Comparison of ENCODE assay signal across 21 cellular contexts in the genomic region with DNA sequence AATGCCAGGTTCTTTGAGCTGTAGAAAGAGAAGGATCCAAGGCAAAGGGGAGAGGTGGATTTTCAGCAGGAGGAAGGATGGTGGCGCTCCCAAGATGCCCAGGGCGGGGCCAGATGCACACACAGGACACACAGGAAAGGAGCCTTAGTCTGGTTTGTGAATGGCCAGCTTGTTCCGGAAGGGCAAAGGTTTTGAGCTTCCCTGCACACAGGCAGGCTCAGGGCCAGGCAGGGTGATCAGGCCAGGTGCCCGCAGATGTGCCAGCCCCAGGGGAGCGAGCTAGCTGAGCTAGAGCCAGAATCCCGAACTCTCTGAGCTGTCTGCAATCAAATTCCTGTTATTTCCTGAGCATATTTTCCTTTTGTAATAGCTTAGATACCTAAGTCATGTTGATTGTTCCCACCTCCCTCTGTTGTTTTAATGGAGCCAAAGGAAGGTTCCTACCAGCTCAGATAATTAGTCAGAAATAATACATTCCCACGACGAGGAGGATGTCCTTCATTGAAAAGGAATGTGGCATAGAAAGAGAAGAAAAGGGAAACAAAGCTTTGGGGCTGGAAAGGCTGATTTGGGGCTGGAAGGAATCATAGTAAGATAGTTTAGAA. TPM values are rescaled to one million over a fixed set of nuclear protein-coding genes. Genes with fewer than 3 reads are reported as not detected.
DNase-seq lines count a peak whose midpoint lies in the region; ATAC-seq, FAIRE-seq and TF ChIP-seq lines count a peak whose summit lies in the region.
"Had no signal": no experiment of that assay in that cellular context is flagged by ENCODE, and none has a peak within 500 bp of the region (broad histone marks: within the 10 kb centered on the region; RNA-seq: fewer than 3 reads in every experiment).

No MANE protein-coding gene starts in this region.

- H3K27ac ChIP-seq in astrocyte (ENCODE audit: low read depth, low read length), result peak overlapping the region; percentile 10
- H3K27ac ChIP-seq: BLaER1 had no signal

- no peak overlapping the region for H3K27ac Mint-ChIP-seq in astrocyte (ENCODE audit: unreplicated experiment)

- peaks cover 2% of the 10 kb centered on the region for H3K4me1 Mint-ChIP-seq in astrocyte (ENCODE audit: low read depth, unreplicated experiment)

- no peak for TF ChIP-seq POLR2A in GM12891 (IDR thresholded peaks at IDR 0.05; ENCODE audit: low read depth, low read length)

- DNase-seq in EL (peak; percentile 8), astrocyte (ENCODE audit: low read depth) (peak; percentile 20), left colon (no peak), pulmonary artery endothelial cell (ENCODE audit: low read depth, low spot score) (peak; percentile 74), GM19240 (ENCODE audit: insufficient read length, low spot score) (no peak), mesenteric fat pad (ENCODE audit: low spot score) (no peak), GM12891 (ENCODE audit: insufficient read length, low spot score) (no peak)
- DNase-seq: Calu3; CD4-positive, alpha-beta memory T cell; NCI-H1417 treated with DMSO at 0.1 percent for 48 hours; NCI-H2029; NCI-H2171; NCI-H446 treated with DMSO at 0.1 percent for 48 hours; NCI-H69; NK-92 treated with Interleukin-12 subunit alpha and Interleukin-12 subunit beta, amount 100 ng/mL, for 24 hours had no signal

- no peak overlapping the region for H2AFZ ChIP-seq in astrocyte (ENCODE audit: low read depth, low read length)

- peaks cover under 1% of the 10 kb centered on the region for H3K27me3 ChIP-seq in astrocyte (ENCODE audit: insufficient read depth, low read length)
- H3K27me3 ChIP-seq: BLaER1 had no signal

- no peaks in the 10 kb centered on the region for H3K36me3 Mint-ChIP-seq in astrocyte (ENCODE audit: low read depth, unreplicated experiment)
- H3K36me3 Mint-ChIP-seq: CD4-positive, alpha-beta memory T cell had no signal

- no peaks in the 10 kb centered on the region for H3K9me3 ChIP-seq in astrocyte (ENCODE audit: insufficient read depth, low read depth, low read length)
- H3K9me3 ChIP-seq: BLaER1 had no signal

- peaks cover 2% of the 10 kb centered on the region for H3K9me3 Mint-ChIP-seq in astrocyte (ENCODE audit: unreplicated experiment)
- H3K9me3 Mint-ChIP-seq: CD4-positive, alpha-beta memory T cell had no signal

- no peak for FAIRE-seq in astrocyte (lab: Jason Lieb, UNC)
- FAIRE-seq in GM12891 (lab: Jason Lieb, UNC), result no peak
- FAIRE-seq: K562, RCC 7860 had no signal

- no peak for TF ChIP-seq CTCF in astrocyte (IDR thresholded peaks at IDR 0.05; ENCODE audit: insufficient read depth, low read depth, low read length)

- H3K36me3 ChIP-seq in astrocyte (ENCODE audit: insufficient read depth, low read length), result no peaks in the 10 kb centered on the region
- H3K36me3 ChIP-seq: BLaER1 had no signal

- peak overlapping the region; percentile 23 for H3K4me2 ChIP-seq in astrocyte (ENCODE audit: low read length)
- H3K4me2 ChIP-seq: BLaER1 had no signal

- peaks cover 18% of the 10 kb centered on the region for H3K27me3 Mint-ChIP-seq in astrocyte (ENCODE audit: low read depth, unreplicated experiment)

- peaks cover 8% of the 10 kb centered on the region for H3K4me1 ChIP-seq in astrocyte (ENCODE audit: insufficient read depth, low read length)
- H3K4me1 ChIP-seq: BLaER1 had no signal

- H4K20me1 ChIP-seq in astrocyte (ENCODE audit: insufficient read depth, low read length), result no peaks in the 10 kb centered on the region
- H4K20me1 ChIP-seq: BLaER1 had no signal

- no peak overlapping the region for H3K9ac ChIP-seq in astrocyte (ENCODE audit: low read length)
- H3K9ac ChIP-seq: BLaER1 had no signal

- H3K79me2 ChIP-seq in astrocyte (ENCODE audit: insufficient read depth, low read length), result no peaks in the 10 kb centered on the region

- intact Hi-C loops in left colon (cut with DNase I, micrococcal nuclease), result no loop called here

- ATAC-seq in left colon, result peak; percentile 79
- ATAC-seq: Right ventricle myocardium inferior had no signal

- H3K4me3 ChIP-seq in astrocyte (ENCODE audit: insufficient read depth, low read depth, low read length), result no peak overlapping the region
- H3K4me3 ChIP-seq: BLaER1, K562 had no signal

- H3K4me3 Mint-ChIP-seq in astrocyte (ENCODE audit: unreplicated experiment), result no peak overlapping the region
- H3K4me3 Mint-ChIP-seq: CD4-positive, alpha-beta memory T cell had no signal

TF ChIP-seq in GM12891, 5 proteins besides CTCF, POLR2A, EP300 and RAD21:
- no peak for TF ChIP-seq TAF1 (IDR thresholded peaks at IDR 0.05; ENCODE audit: low read depth, low read length)
- TF ChIP-seq POLR2AphosphoS5 (IDR thresholded peaks at IDR 0.05; ENCODE audit: low read depth, low read length), result no peak
- no peak for TF ChIP-seq PAX5 (IDR thresholded peaks at IDR 0.05; ENCODE audit: insufficient read depth, low read length, severe bottlenecking)
- TF ChIP-seq SPI1 (IDR thresholded peaks at IDR 0.05; ENCODE audit: low read depth, low read length), result no peak

RNA-seq across cellular contexts. Expression of a gene that starts 13.7 kb away (rescaled TPM):
- not detected in 2 replicates for total RNA-seq in astrocyte
- not detected for total RNA-seq in left colon
- 0.26 TPM in 1 of 2 replicates, not detected in the other for total RNA-seq in pulmonary artery endothelial cell
- 0.26 TPM for total RNA-seq in mesenteric fat pad
- polyA plus RNA-seq in GM12891 (2012; ENCODE audit: low read depth, missing spikeins), result 0.04 TPM
- total RNA-seq: A673, Calu3, H4 had no signal

Comparison
In these comparisons a context has a peak if more than half of its experiments do, and no peak if none do; other contexts are left out.
1. DNase-seq: peak in EL (single experiment), astrocyte (single experiment) and pulmonary artery endothelial cell (single experiment); none in left colon (0 of 2), GM19240 (single experiment), mesenteric fat pad (single experiment) and GM12891 (single experiment).